ENCODE assay signal across 17 cellular contexts in genomic region chr4:43843501-43843900, GRCh38.
DNase-seq lines count a peak whose midpoint lies in the region; ATAC-seq, FAIRE-seq and TF ChIP-seq lines count a peak whose summit lies in the region.
"Had no signal": no experiment of that assay in that cellular context is flagged by ENCODE, and none has a peak within 500 bp of the region (broad histone marks: within the 10 kb centered on the region; RNA-seq: fewer than 3 reads in every experiment).

No MANE protein-coding gene starts in this region.

- H3K36me3 Mint-ChIP-seq in nephron (ENCODE audit: low read depth) (no peaks in the 10 kb centered on the region), endothelial cell (ENCODE audit: low read depth, unreplicated experiment) (no peaks in the 10 kb centered on the region)
- H3K36me3 Mint-ChIP-seq in activated naive CD8-positive, alpha-beta T cell treated with anti-CD3 and anti-CD28 coated beads for 36 hours, result no peaks in the 10 kb centered on the region

- H3K9me3 Mint-ChIP-seq in nephron (no peaks in the 10 kb centered on the region), endothelial cell (ENCODE audit: unreplicated experiment) (no peaks in the 10 kb centered on the region)
- peaks cover 1% of the 10 kb centered on the region for H3K9me3 Mint-ChIP-seq in activated naive CD8-positive, alpha-beta T cell treated with anti-CD3 and anti-CD28 coated beads for 36 hours

- no peak overlapping the region for H3K4me3 Mint-ChIP-seq in nephron
- H3K4me3 Mint-ChIP-seq in activated naive CD8-positive, alpha-beta T cell treated with anti-CD3 and anti-CD28 coated beads for 36 hours, result no peak overlapping the region
- H3K4me3 Mint-ChIP-seq in endothelial cell (ENCODE audit: unreplicated experiment), result no peak overlapping the region
- H3K4me3 Mint-ChIP-seq: activated CD8-positive, alpha-beta T cell treated with anti-CD3 and anti-CD28 coated beads for 36 hours had no signal

- peak overlapping the region in 1 of 3 experiments; percentile 47 for H3K27ac Mint-ChIP-seq in nephron
- no peak overlapping the region for H3K27ac Mint-ChIP-seq in activated naive CD8-positive, alpha-beta T cell treated with anti-CD3 and anti-CD28 coated beads for 36 hours
- no peak overlapping the region for H3K27ac Mint-ChIP-seq in endothelial cell (ENCODE audit: unreplicated experiment)
- H3K27ac Mint-ChIP-seq: activated CD8-positive, alpha-beta T cell treated with anti-CD3 and anti-CD28 coated beads for 36 hours had no signal

- peak; percentile 6 for TF ChIP-seq CTCF in D721Med (IDR thresholded peaks at IDR 0.05; ENCODE audit: insufficient read depth, missing control alignments)
- TF ChIP-seq CTCF in LNCaP clone FGC (IDR thresholded peaks at IDR 0.05; ENCODE audit: control insufficient read depth, extremely low read depth, insufficient read depth), result peak; percentile 46
- TF ChIP-seq CTCF in nephron (IDR thresholded peaks at IDR 0.05; ENCODE audit: unreplicated experiment in 3 of 3), result peak; percentile 30 to 40 (median 37)
- no peak for TF ChIP-seq CTCF in endothelial cell (IDR thresholded peaks at IDR 0.05; ENCODE audit: unreplicated experiment)

- H3K4me1 Mint-ChIP-seq in nephron, result no peaks in the 10 kb centered on the region
- H3K4me1 Mint-ChIP-seq in activated naive CD8-positive, alpha-beta T cell treated with anti-CD3 and anti-CD28 coated beads for 36 hours, result no peaks in the 10 kb centered on the region
- H3K4me1 Mint-ChIP-seq in endothelial cell (ENCODE audit: unreplicated experiment), result no peaks in the 10 kb centered on the region

- no peak for ATAC-seq in sciatic nerve
- ATAC-seq in HG03196 (IDR thresholded peaks at IDR 0.05; ENCODE audit: unreplicated experiment), result no peak
- ATAC-seq: activated CD8-positive, alpha-beta T cell treated with anti-CD3 and anti-CD28 coated beads for 36 hours; heart left ventricle; left colon had no signal

- DNase-seq in D721Med (ENCODE audit: insufficient read length, low spot score) (no peak), LNCaP clone FGC (ENCODE audit: low read depth) (no peak), cerebellar cortex (ENCODE audit: low spot score) (peak; percentile 7), sciatic nerve (ENCODE audit: low spot score) (no peak), endothelial cell (ENCODE audit: low spot score) (no peak)
- DNase-seq in activated naive CD8-positive, alpha-beta T cell treated with anti-CD3 and anti-CD28 coated beads for 36 hours, result no peak
- DNase-seq: activated CD8-positive, alpha-beta T cell treated with anti-CD3 and anti-CD28 coated beads for 36 hours; heart left ventricle; Kasumi-1; left colon; NCI-H146; posterior cingulate gyrus had no signal

- intact Hi-C loops in sciatic nerve (cut with DNase I), result no loop called here

- peak; percentile 11 for FAIRE-seq in D721Med (lab: Jason Lieb, UNC)

- no peak overlapping the region for H3K4me3 ChIP-seq in LNCaP clone FGC (ENCODE audit: low read depth, low read length)
- H3K4me3 ChIP-seq: coronary artery, esophagus muscularis mucosa, heart left ventricle, SJCRH30 had no signal

- no peaks in the 10 kb centered on the region for H3K27me3 Mint-ChIP-seq in nephron (ENCODE audit: low read depth)
- H3K27me3 Mint-ChIP-seq in activated naive CD8-positive, alpha-beta T cell treated with anti-CD3 and anti-CD28 coated beads for 36 hours, result no peaks in the 10 kb centered on the region
- no peaks in the 10 kb centered on the region for H3K27me3 Mint-ChIP-seq in endothelial cell (ENCODE audit: unreplicated experiment)
- H3K27me3 Mint-ChIP-seq: activated CD8-positive, alpha-beta T cell treated with anti-CD3 and anti-CD28 coated beads for 36 hours had no signal
